37 cellular contexts compared by ENCODE assay signal in genomic region chr2:224453892-224454291, GRCh38. TPM values are rescaled to one million over a fixed set of nuclear protein-coding genes. Genes with fewer than 3 reads are reported as not detected.
"Had no signal": no experiment of that assay in that cellular context is flagged by ENCODE, and none has a peak within 500 bp of the region (broad histone marks: within the 10 kb centered on the region; RNA-seq: fewer than 3 reads in every experiment).

No MANE protein-coding gene starts in this region.

- H3K4me3 ChIP-seq: MG63 had no signal

- H3K36me3 ChIP-seq: MG63 had no signal

- H3K27ac ChIP-seq: KMS-11 had no signal

- H3K9me3 ChIP-seq: MG63 had no signal

- DNase-seq: Karpas-422, Kasumi-1, KBM-7, KG1, MG63, MM.1S, MV-4-11, NCI-H1048, NCI-H1092, NCI-H1092 treated with DMSO at 0.1 percent for 48 hours, NCI-H1105, NCI-H1105 treated with DMSO at 0.1 percent for 48 hours, NCI-H1417, NCI-H1417 treated with DMSO at 0.1 percent for 48 hours, NCI-H1436, NCI-H1436 treated with DMSO at 0.1 percent for 48 hours, NCI-H146, NCI-H1694, NCI-H1694 treated with DMSO at 0.1 percent for 48 hours, NCI-H187, NCI-H187 treated with DMSO at 0.1 percent for 48 hours, NCI-H1930, NCI-H2029, NCI-H2029 treated with DMSO at 0.1 percent for 48 hours, NCI-H2081, NCI-H2081 treated with DMSO at 0.1 percent for 48 hours, NCI-H2107, NCI-H2171, NCI-H2227 treated with DMSO at 0.1 percent for 48 hours, NCI-H226, NCI-H345, NCI-H446, NCI-H446 treated with DMSO at 0.1 percent for 48 hours, NCI-H510A had no signal

- H3K9ac ChIP-seq: KMS-11 had no signal

RNA-seq across cellular contexts. Expression of gene FAM124B, which starts 52.0 kb away (rescaled TPM):
- total RNA-seq: MCF 10A, NCI-H460 had no signal
